22 cellular contexts compared by ENCODE assay signal in the genomic region with DNA sequence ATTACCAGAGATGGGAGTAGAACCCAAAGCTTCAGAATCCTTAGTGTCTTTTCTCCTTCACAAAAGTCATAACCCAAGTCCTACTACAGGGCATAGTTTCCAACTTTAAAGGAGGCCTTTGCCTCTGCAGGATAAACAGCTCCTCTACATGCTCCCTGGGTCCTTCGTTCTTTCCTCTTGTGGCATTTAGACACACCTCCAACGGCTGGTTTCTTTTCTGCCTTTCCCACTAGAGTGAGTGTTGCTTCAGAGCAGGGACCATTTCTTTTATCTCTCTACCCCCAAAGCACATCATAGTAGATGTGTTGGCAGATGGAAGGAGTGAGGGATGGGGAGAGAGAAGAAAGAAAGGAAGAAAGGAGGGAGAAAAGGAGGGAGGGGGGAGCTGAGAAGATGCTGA.
"Had no signal": no experiment of that assay in that cellular context is flagged by ENCODE, and none has a peak within 500 bp of the region (broad histone marks: within the 10 kb centered on the region; RNA-seq: fewer than 3 reads in every experiment).

No MANE protein-coding gene starts in this region.

- H3K4me3 ChIP-seq: colonic mucosa, lung, tibial nerve, vagina had no signal

- FAIRE-seq: keratinocyte, TTC549 had no signal

- H3K27me3 Mint-ChIP-seq: activated CD4-positive, alpha-beta memory T cell treated with anti-CD3 and anti-CD28 coated beads, Interleukin-2, amount 10 ng/mL, durations not matched to agents 7 days and 5 days; central memory CD8-positive, alpha-beta T cell had no signal

- DNase-seq: activated CD4-positive, alpha-beta memory T cell treated with anti-CD3 and anti-CD28 coated beads, Interleukin-2, amount 10 ng/mL, durations not matched to agents 7 days and 5 days; activated CD4-positive, alpha-beta T cell treated with anti-CD3 and anti-CD28 coated beads for 36 hours; activated CD8-positive, alpha-beta memory T cell treated with anti-CD3 and anti-CD28 coated beads, Interleukin-2, amount 10 ng/mL, durations not matched to agents 7 days and 5 days; activated naive CD4-positive, alpha-beta T cell treated with Interleukin-2 at 50 U/mL for 16 hours; activated T-cell treated with anti-CD3 and anti-CD28 coated beads, Interleukin-2, amount 50 U/mL, for 1 hour; anterior cingulate cortex; brain microvascular endothelial cell; colonic mucosa; erythroblast; head of caudate nucleus; midbrain; T-helper 2 cell had no signal

- H3K27me3 ChIP-seq: brain microvascular endothelial cell, colonic mucosa, tibial nerve, vagina had no signal

- H3K4me3 Mint-ChIP-seq: activated CD4-positive, alpha-beta memory T cell treated with anti-CD3 and anti-CD28 coated beads, Interleukin-2, amount 10 ng/mL, durations not matched to agents 7 days and 5 days; activated CD4-positive, alpha-beta T cell treated with anti-CD3 and anti-CD28 coated beads for 36 hours; activated CD8-positive, alpha-beta memory T cell treated with anti-CD3 and anti-CD28 coated beads, Interleukin-2, amount 10 ng/mL, durations not matched to agents 7 days and 5 days; central memory CD8-positive, alpha-beta T cell; stimulated activated naive CD8-positive, alpha-beta T cell treated with anti-CD3 and anti-CD28 coated beads, Interleukin-15, Interleukin-2, amounts not matched to agents 100 ng/mL and 50 ng/mL, for 24 hours; WTC11 had no signal

- ATAC-seq: activated CD4-positive, alpha-beta T cell treated with anti-CD3 and anti-CD28 coated beads for 36 hours; activated CD8-positive, alpha-beta memory T cell treated with anti-CD3 and anti-CD28 coated beads, Interleukin-2, amount 10 ng/mL, durations not matched to agents 7 days and 5 days; WTC11 had no signal

- H3K9me3 ChIP-seq: colonic mucosa, tibial nerve, vagina had no signal

- H3K9me3 Mint-ChIP-seq: activated CD4-positive, alpha-beta memory T cell treated with anti-CD3 and anti-CD28 coated beads, Interleukin-2, amount 10 ng/mL, durations not matched to agents 7 days and 5 days; activated T-helper 2 cell treated with anti-CD3 and anti-CD28 coated beads, Interferon-gamma antibody, Interleukin-2, Interleukin-4, amounts not matched to agents 10 μg/mL and 5 μg/mL and 100 μg/mL, durations not matched to agents 14 hours and 24 hours and 36 hours; central memory CD8-positive, alpha-beta T cell; stimulated activated naive CD8-positive, alpha-beta T cell treated with anti-CD3 and anti-CD28 coated beads, Interleukin-15, Interleukin-2, amounts not matched to agents 100 ng/mL and 50 ng/mL, for 24 hours; WTC11 had no signal

- H3K4me1 Mint-ChIP-seq: activated CD4-positive, alpha-beta memory T cell treated with anti-CD3 and anti-CD28 coated beads, Interleukin-2, amount 10 ng/mL, durations not matched to agents 7 days and 5 days; activated CD4-positive, alpha-beta T cell treated with anti-CD3 and anti-CD28 coated beads for 36 hours; central memory CD8-positive, alpha-beta T cell had no signal

- H3K27ac Mint-ChIP-seq: activated CD4-positive, alpha-beta memory T cell treated with anti-CD3 and anti-CD28 coated beads, Interleukin-2, amount 10 ng/mL, durations not matched to agents 7 days and 5 days; activated CD4-positive, alpha-beta T cell treated with anti-CD3 and anti-CD28 coated beads for 36 hours; activated CD8-positive, alpha-beta memory T cell treated with anti-CD3 and anti-CD28 coated beads, Interleukin-2, amount 10 ng/mL, durations not matched to agents 7 days and 5 days; activated T-helper 2 cell treated with anti-CD3 and anti-CD28 coated beads, Interferon-gamma antibody, Interleukin-2, Interleukin-4, amounts not matched to agents 10 μg/mL and 5 μg/mL and 100 μg/mL, durations not matched to agents 14 hours and 24 hours and 36 hours; progenitor cell of endocrine pancreas; stimulated activated naive CD8-positive, alpha-beta T cell treated with anti-CD3 and anti-CD28 coated beads, Interleukin-15, Interleukin-2, amounts not matched to agents 100 ng/mL and 50 ng/mL, for 24 hours; WTC11 had no signal

- H3K27ac ChIP-seq: brain microvascular endothelial cell, colonic mucosa, vagina had no signal

- H3K4me1 ChIP-seq: colonic mucosa had no signal

- H3K36me3 ChIP-seq: brain microvascular endothelial cell, colonic mucosa, tibial nerve, vagina had no signal

- H3K36me3 Mint-ChIP-seq: activated CD8-positive, alpha-beta memory T cell treated with anti-CD3 and anti-CD28 coated beads, Interleukin-2, amount 10 ng/mL, durations not matched to agents 7 days and 5 days; WTC11 had no signal
